Comparison of ENCODE assay signal across 34 cellular contexts in the genomic region with DNA sequence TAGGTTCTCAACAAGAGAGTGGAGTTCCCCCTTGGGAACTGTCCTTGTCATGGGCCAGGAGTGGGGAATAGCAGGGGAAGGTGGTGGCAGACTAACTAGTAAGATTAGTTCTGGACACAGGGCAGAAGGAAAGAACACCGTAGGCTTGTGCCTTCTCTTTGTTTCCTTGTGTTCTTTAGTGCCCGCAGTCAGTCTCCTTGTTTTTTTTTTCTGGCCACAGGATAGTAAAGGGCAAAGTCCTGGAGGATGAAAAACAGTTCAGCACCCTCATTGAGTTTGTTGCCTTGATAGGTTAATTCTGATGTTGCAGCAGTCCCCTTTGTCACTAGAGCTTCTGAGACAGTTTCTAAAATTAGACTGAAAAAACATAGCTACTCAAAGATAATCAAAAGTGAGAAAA. TPM values are rescaled to one million over a fixed set of nuclear protein-coding genes. Genes with fewer than 3 reads are reported as not detected.
DNase-seq lines count a peak whose midpoint lies in the region; ATAC-seq and TF ChIP-seq lines count a peak whose summit lies in the region.
"Had no signal": no experiment of that assay in that cellular context is flagged by ENCODE, and none has a peak within 500 bp of the region (broad histone marks: within the 10 kb centered on the region; RNA-seq: fewer than 3 reads in every experiment).

No MANE protein-coding gene starts in this region.

- no peak overlapping the region for H3K4me3 Mint-ChIP-seq in nephron
- H3K4me3 Mint-ChIP-seq: activated B cell treated with CpG ODN at 0.5 μM for 24 hours; activated CD8-positive, alpha-beta memory T cell treated with anti-CD3 and anti-CD28 coated beads, Interleukin-2, amount 10 ng/mL, durations not matched to agents 7 days and 5 days; activated naive CD8-positive, alpha-beta T cell treated with anti-CD3 and anti-CD28 coated beads, Interleukin-2, amount 10 ng/mL, durations not matched to agents 7 days and 5 days; nephron progenitor cell had no signal

- peaks cover 72% of the 10 kb centered on the region for H3K36me3 Mint-ChIP-seq in nephron (ENCODE audit: low read depth)

- no peaks in the 10 kb centered on the region for H3K9me3 ChIP-seq in Peyer's patch
- no peaks in the 10 kb centered on the region for H3K9me3 ChIP-seq in transverse colon
- H3K9me3 ChIP-seq in vagina: no peaks in the 10 kb centered on the region
- H3K9me3 ChIP-seq: ascending aorta, sigmoid colon, tibial nerve had no signal

- no peak for DNase-seq in Peyer's patch
- DNase-seq in left colon: peak in 1 of 2 donors; percentile 14
- no peak for DNase-seq in transverse colon
- no peak for DNase-seq in vagina (ENCODE audit: extremely low spot score in 2 of 2)
- DNase-seq in central memory CD4-positive, alpha-beta T cell: no peak
- no peak for DNase-seq in occipital lobe (lab: John Stamatoyannopoulos, UW)
- DNase-seq: activated B cell treated with CpG ODN at 0.5 μM for 24 hours; activated CD4-positive, alpha-beta T cell treated with anti-CD3 and anti-CD28 coated beads, Interleukin-2, amount 50 U/mL, for 1 hour; activated CD8-positive, alpha-beta memory T cell treated with anti-CD3 and anti-CD28 coated beads, Interleukin-2, amount 10 ng/mL, durations not matched to agents 7 days and 5 days; activated gamma-delta T cell treated with Interleukin-2 at 50 U/mL for 16 hours; activated naive CD8-positive, alpha-beta T cell treated with anti-CD3 and anti-CD28 coated beads, Interleukin-2, amount 10 ng/mL, durations not matched to agents 7 days and 5 days; activated T-cell treated with anti-CD3 and anti-CD28 coated beads, Interleukin-2, amount 50 U/mL, for 48 hours; cortex of kidney; DMS153; foreskin fibroblast; H7; head of caudate nucleus; IMR-90; MV-4-11; NCI-H1436 treated with DMSO at 0.1 percent for 48 hours; NCI-H2107; NCI-H446 treated with DMSO at 0.1 percent for 48 hours; nephron progenitor cell; posterior cingulate gyrus; sigmoid colon; stimulated activated CD4-positive, alpha-beta T cell treated with anti-CD3 and anti-CD28 coated beads, Interleukin-4, amount 100 ng/mL, for 24 hours had no signal

- no peaks in the 10 kb centered on the region for H3K27me3 Mint-ChIP-seq in nephron (ENCODE audit: low read depth)
- H3K27me3 Mint-ChIP-seq: activated B cell treated with CpG ODN at 0.5 μM for 24 hours; activated CD8-positive, alpha-beta memory T cell treated with anti-CD3 and anti-CD28 coated beads, Interleukin-2, amount 10 ng/mL, durations not matched to agents 7 days and 5 days; activated naive CD8-positive, alpha-beta T cell treated with anti-CD3 and anti-CD28 coated beads, Interleukin-2, amount 10 ng/mL, durations not matched to agents 7 days and 5 days had no signal

- H3K4me1 ChIP-seq in Peyer's patch (no peaks in the 10 kb centered on the region), transverse colon (peaks cover 0 to 8% (median 2%) of the 10 kb centered on the region in 4 donors), vagina (no peaks in the 10 kb centered on the region)
- H3K4me1 ChIP-seq: ascending aorta; BLaER1 treated with 17β-estradiol and CSF1 and Interleukin-3, amounts not matched to agents 10 nM and 100 nM; tibial nerve had no signal

- peaks cover 5% of the 10 kb centered on the region for H3K9me3 Mint-ChIP-seq in nephron
- H3K9me3 Mint-ChIP-seq: activated B cell treated with CpG ODN at 0.5 μM for 24 hours; activated naive CD8-positive, alpha-beta T cell treated with anti-CD3 and anti-CD28 coated beads, Interleukin-2, amount 10 ng/mL, durations not matched to agents 7 days and 5 days had no signal

- intact Hi-C loops in left colon (cut with DNase I, micrococcal nuclease): no loop called here
- intact Hi-C loops in transverse colon (cut with DNase I; ENCODE audit: low total_unique reads): no loop called here
- intact Hi-C loops in vagina (cut with DNase I): no loop called here

- ATAC-seq in left colon: peak; percentile 98
- ATAC-seq: activated CD8-positive, alpha-beta memory T cell treated with anti-CD3 and anti-CD28 coated beads, Interleukin-2, amount 10 ng/mL, durations not matched to agents 7 days and 5 days; esophagus mucosa; GM12878 had no signal

- no peak for TF ChIP-seq POLR2A in Peyer's patch (IDR thresholded peaks at IDR 0.05)
- TF ChIP-seq POLR2A in transverse colon (IDR thresholded peaks at IDR 0.05): no peak
- no peak for TF ChIP-seq POLR2A in vagina (IDR thresholded peaks at IDR 0.05)

- H3K4me1 Mint-ChIP-seq in nephron: no peaks in the 10 kb centered on the region
- H3K4me1 Mint-ChIP-seq: activated B cell treated with CpG ODN at 0.5 μM for 24 hours had no signal

- H3K4me3 ChIP-seq in Peyer's patch (no peak overlapping the region), transverse colon (no peak overlapping the region), vagina (no peak overlapping the region)
- H3K4me3 ChIP-seq: ascending aorta; BLaER1 treated with 17β-estradiol and CSF1 and Interleukin-3, amounts not matched to agents 10 nM and 100 nM; cardiac muscle cell; GM12878; lung; sigmoid colon; tibial nerve had no signal

- H3K36me3 ChIP-seq in Peyer's patch (peaks cover 0 to 26% (median 0%) of the 10 kb centered on the region in 3 donors), transverse colon (peaks cover 0 to 22% (median 3%) of the 10 kb centered on the region in 4 donors), vagina (peaks cover 4 to 32% of the 10 kb centered on the region in 2 donors)

- peak in 1 of 6 experiments; percentile 6 for TF ChIP-seq CTCF in Peyer's patch (IDR thresholded peaks at IDR 0.05)
- no peak for TF ChIP-seq CTCF in nephron (IDR thresholded peaks at IDR 0.05; ENCODE audit: unreplicated experiment in 3 of 3)
- TF ChIP-seq CTCF in transverse colon (IDR thresholded peaks at IDR 0.05): no peak
- TF ChIP-seq CTCF in vagina (IDR thresholded peaks at IDR 0.05): no peak

- peak overlapping the region; percentile 4 to 89 (median 27) for H3K27ac Mint-ChIP-seq in nephron
- H3K27ac Mint-ChIP-seq: activated B cell treated with CpG ODN at 0.5 μM for 24 hours; activated CD8-positive, alpha-beta memory T cell treated with anti-CD3 and anti-CD28 coated beads, Interleukin-2, amount 10 ng/mL, durations not matched to agents 7 days and 5 days; activated naive CD8-positive, alpha-beta T cell treated with anti-CD3 and anti-CD28 coated beads, Interleukin-2, amount 10 ng/mL, durations not matched to agents 7 days and 5 days; nephron progenitor cell had no signal

- WGBS in transverse colon (ENCODE audit: low coverage in 1 of 2), 2 donors: 58% methylated on average over 2 of the region's 2 CpGs; no CpG with 5 or more reads in 1 of the 2 donors

- no peaks in the 10 kb centered on the region for H3K27me3 ChIP-seq in Peyer's patch
- no peaks in the 10 kb centered on the region for H3K27me3 ChIP-seq in transverse colon
- no peaks in the 10 kb centered on the region for H3K27me3 ChIP-seq in vagina
- H3K27me3 ChIP-seq: ascending aorta; BLaER1 treated with 17β-estradiol and CSF1 and Interleukin-3, amounts not matched to agents 10 nM and 100 nM; cardiac muscle cell; sigmoid colon; tibial nerve had no signal

- in situ Hi-C loops in transverse colon (cut with MboI; ENCODE audit: low pct_ligation_motif_present in 1 of 4, low pct_unique_long_range_greater_than_20kb in 1 of 4, low sequenced_read_pairs in 3 of 4): no loop called here

- peak overlapping the region in 3 of 4 donors; percentile 59 to 83 (median 72) for H3K27ac ChIP-seq in Peyer's patch
- peak overlapping the region; percentile 52 to 79 (median 66) for H3K27ac ChIP-seq in transverse colon
- H3K27ac ChIP-seq in vagina: no peak overlapping the region
- H3K27ac ChIP-seq: ascending aorta; BLaER1 treated with 17β-estradiol and CSF1 and Interleukin-3, amounts not matched to agents 10 nM and 100 nM; cardiac muscle cell; sigmoid colon; tibial nerve had no signal

- TF ChIP-seq EP300 in transverse colon (IDR thresholded peaks at IDR 0.05; ENCODE audit: low read depth): no peak

RNA-seq across cellular contexts. Expression of a gene that starts 8.4 kb away (rescaled TPM):
- total RNA-seq in Peyer's patch: 10 to 100 TPM; 26.1 to 47.0 (median 37.7) TPM
- total RNA-seq in left colon: 10 to 100 TPM; 36.9 to 39.2 TPM
- total RNA-seq in transverse colon: 10 to 100 TPM; 23.9 to 86.0 (median 30.3) TPM
- total RNA-seq in vagina: 31.2 TPM
- total RNA-seq in occipital lobe: 71.1 TPM
